ENCODE assay signal across 3 cellular contexts in genomic region chr15:68315035-68315434, GRCh38.
TF ChIP-seq lines count a peak whose summit lies in the region.

No MANE protein-coding gene starts in this region.

TF ChIP-seq in SK-N-SH, 30 proteins besides CTCF, POLR2A, EP300 and RAD21 (continues in another document):
- TF ChIP-seq SMC3 (IDR thresholded peaks at IDR 0.05; ENCODE audit: low read depth, low read length) (no peak), MEF2A (IDR thresholded peaks at IDR 0.05; ENCODE audit: borderline replicate concordance, low read depth) (no peak), MAX (IDR thresholded peaks at IDR 0.05; ENCODE audit: low read depth) (no peak), TAF1 (IDR thresholded peaks at IDR 0.05; ENCODE audit: borderline replicate concordance, low read depth, low read length) (no peak), PBX3 (IDR thresholded peaks at IDR 0.05) (no peak), RCOR1 (IDR thresholded peaks at IDR 0.05; ENCODE audit: low read length) (no peak), MXI1 (IDR thresholded peaks at IDR 0.05; ENCODE audit: low read depth, low read length) (no peak), SIN3A (IDR thresholded peaks at IDR 0.05; ENCODE audit: borderline replicate concordance, low read depth, low read length) (no peak), ELF1 (IDR thresholded peaks at IDR 0.05) (no peak), REST (IDR thresholded peaks at IDR 0.05; ENCODE audit: low read depth, low read length) (no peak), USF2 (IDR thresholded peaks at IDR 0.05; ENCODE audit: borderline replicate concordance, low read depth, low read length) (no peak), TEAD4 (IDR thresholded peaks at IDR 0.05; ENCODE audit: borderline replicate concordance, insufficient read depth) (no peak), USF1 (IDR thresholded peaks at IDR 0.05; ENCODE audit: borderline replicate concordance, low read depth) (no peak)

TF ChIP-seq in SK-N-SH treated with all-trans-retinoic acid at 6 μM for 48 hours, 23 proteins besides CTCF, POLR2A, EP300 and RAD21:
- TF ChIP-seq ZNF70 (CRISPR knock-in tag; IDR thresholded peaks at IDR 0.05) (no peak), ZFP30 (CRISPR knock-in tag; IDR thresholded peaks at IDR 0.05) (no peak), RARB (CRISPR knock-in tag; IDR thresholded peaks at IDR 0.05) (no peak), ZNF8 (CRISPR knock-in tag; IDR thresholded peaks at IDR 0.05) (no peak)

TF ChIP-seq in IMR-90, 13 proteins besides CTCF, POLR2A, EP300 and RAD21:
- TF ChIP-seq CHD1 (IDR thresholded peaks at IDR 0.05; ENCODE audit: low read depth, low read length) = no peak
